ENCODE assay signal across 22 cellular contexts in the genomic region with DNA sequence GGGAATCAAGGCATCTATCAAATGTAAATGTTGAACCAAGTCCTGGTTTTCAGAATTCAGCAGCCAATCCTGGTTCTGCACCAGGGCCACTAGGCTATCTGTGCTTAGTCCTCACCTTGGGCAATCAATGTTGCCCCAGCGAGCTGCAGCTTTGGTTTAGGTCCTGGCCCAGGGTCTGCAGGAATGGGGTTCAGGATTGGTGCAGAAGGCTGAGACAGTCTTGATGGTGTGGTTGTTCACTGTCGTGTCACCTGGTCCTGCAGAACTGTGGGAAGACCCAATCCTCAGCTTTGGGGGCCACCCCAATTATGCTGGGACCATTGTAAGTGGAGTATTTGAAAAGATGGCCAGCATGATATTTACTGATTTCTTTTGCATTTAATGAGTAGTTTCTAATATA. TPM values are rescaled to one million over a fixed set of nuclear protein-coding genes. Genes with fewer than 3 reads are reported as not detected.
DNase-seq lines count a peak whose midpoint lies in the region; ATAC-seq, FAIRE-seq and TF ChIP-seq lines count a peak whose summit lies in the region.
"Had no signal": no experiment of that assay in that cellular context is flagged by ENCODE, and none has a peak within 500 bp of the region (broad histone marks: within the 10 kb centered on the region; RNA-seq: fewer than 3 reads in every experiment).

No MANE protein-coding gene starts in this region.

- no peak overlapping the region for H3K9ac ChIP-seq in GM12878 (ENCODE audit: control insufficient read depth, insufficient read depth, low read length)

- no peak for ATAC-seq in natural killer cell
- no peak for ATAC-seq in natural killer cell treated with Interleukin-12 subunit alpha and Interleukin-12 subunit beta and Interleukin-15 and Interleukin-18, amount 100 ng/mL, for 72 hours
- ATAC-seq in GM12878, result no peak; the same call in 2 of the 3 replicates
- no peak for ATAC-seq in stimulated activated memory B cell treated with anti-CD40 and anti-IgM and Interleukin-4, amounts not matched to agents 10 μg/mL and 1 μg/mL and 100 μg/mL, for 72 hours

- H4K20me1 ChIP-seq in GM12878 (ENCODE audit: control insufficient read depth, insufficient read depth), result no peaks in the 10 kb centered on the region; the same call in 1 of the 2 replicates

- no peak overlapping the region for H3K4me2 ChIP-seq in GM12878 (ENCODE audit: control insufficient read depth, insufficient read depth)
- H3K4me2 ChIP-seq: PC-9 had no signal

- intact Hi-C loops in natural killer cell (cut with micrococcal nuclease) (no loop called here), GM12878 (cut with micrococcal nuclease; ENCODE audit: unreplicated experiment) (loop anchor here (10.0 kb wide), 1 partner anchor 1537 kb away; the partner anchor contains the start of genes MON1B and SYCE1L)

- RAD21 ChIA-PET in GM12878 (lab: Charles Lee; ENCODE audit: unreplicated experiment), result no interaction called here

- DNase-seq in natural killer cell (no peak), GM12878 (ENCODE audit: low read depth, low spot score) (no peak), tibial nerve (ENCODE audit: low spot score in 2 of 2) (no peak)
- no peak for DNase-seq in natural killer cell treated with Interleukin-12 subunit alpha and Interleukin-12 subunit beta and Interleukin-15 and Interleukin-18, amount 100 ng/mL, for 72 hours (ENCODE audit: low spot score)
- DNase-seq: Calu3; CD4-positive, alpha-beta memory T cell; IMR-90; NCI-H1105; NCI-H146; NCI-H2029; NCI-H2227 treated with DMSO at 0.1 percent for 48 hours; NCI-H510A; PC-9; SHP77 treated with DMSO at 0.1 percent for 48 hours had no signal

- 92% methylated on average over 2 of the region's 2 CpGs for WGBS in GM12878 (ENCODE audit: insufficient coverage, insufficient replicate concordance, low lambda C conversion rate, missing lambda C conversion rate)
- WGBS in tibial nerve, 2 donors, result 84 to 88% methylated on average over 2 of the region's 2 CpGs

- H3K4me3 Mint-ChIP-seq in natural killer cell, result no peak overlapping the region
- H3K4me3 Mint-ChIP-seq in natural killer cell treated with Interleukin-12 subunit alpha and Interleukin-12 subunit beta and Interleukin-15 and Interleukin-18, amount 100 ng/mL, for 72 hours, result no peak overlapping the region
- H3K4me3 Mint-ChIP-seq in stimulated activated memory B cell treated with anti-CD40 and anti-IgM and Interleukin-4, amounts not matched to agents 10 μg/mL and 1 μg/mL and 100 μg/mL, for 72 hours, result no peak overlapping the region
- H3K4me3 Mint-ChIP-seq: CD4-positive, alpha-beta memory T cell had no signal

- H3K4me1 ChIP-seq in GM12878 (ENCODE audit: control insufficient read depth, insufficient read depth, low read length), result no peaks in the 10 kb centered on the region
- H3K4me1 ChIP-seq in tibial nerve, result peaks cover 0 to 23% (median 5%) of the 10 kb centered on the region in 4 donors

- CTCF ChIA-PET in GM12878 (lab: Yijun Ruan, JAX), result interaction anchor here (1.2 kb wide), 1 partner anchor 186 kb away, joined by 3 read pairs; no protein-coding TSS in a partner anchor

- POLR2A ChIA-PET in GM12878 (lab: Charles Lee), result no interaction called here

- TF ChIP-seq CTCF in natural killer cell (IDR thresholded peaks at IDR 0.05) (no peak), GM12878 (IDR thresholded peaks at IDR 0.05 in 2 of 3, conservative IDR thresholded peaks at IDR 0.05 in 1 of 3; ENCODE audit: control insufficient read depth in 2 of 3, extremely low read depth in 1 of 3, insufficient read depth in 1 of 3, low read depth in 3 of 3, low read length in 3 of 3) (no peak), tibial nerve (IDR thresholded peaks at IDR 0.05) (no peak)

- H3K27ac Mint-ChIP-seq in natural killer cell, result peak overlapping the region; percentile 23 to 58
- H3K27ac Mint-ChIP-seq in natural killer cell treated with Interleukin-12 subunit alpha and Interleukin-12 subunit beta and Interleukin-15 and Interleukin-18, amount 100 ng/mL, for 72 hours, result no peak overlapping the region
- no peak overlapping the region for H3K27ac Mint-ChIP-seq in stimulated activated memory B cell treated with anti-CD40 and anti-IgM and Interleukin-4, amounts not matched to agents 10 μg/mL and 1 μg/mL and 100 μg/mL, for 72 hours

- peak; percentile 63 for TF ChIP-seq POLR2A in GM12878 (IDR thresholded peaks at IDR 0.05; ENCODE audit: low read depth, low read length)
- no peak for TF ChIP-seq POLR2A in tibial nerve (IDR thresholded peaks at IDR 0.05)

- no peak overlapping the region for H2AFZ ChIP-seq in GM12878 (ENCODE audit: control insufficient read depth, low read depth, low read length)
- H2AFZ ChIP-seq: PC-9 had no signal

- H3K36me3 ChIP-seq in GM12878 (ENCODE audit: control insufficient read depth in 2 of 2, insufficient read depth in 2 of 2, low read length in 1 of 2) (peaks cover 8 to 21% of the 10 kb centered on the region in 2 experiments; a peak in 3 of 4 replicates), tibial nerve (peaks cover 0 to 80% (median 18%) of the 10 kb centered on the region in 3 donors)

- H3K4me3 ChIP-seq in GM12878 (no peak overlapping the region), tibial nerve (no peak overlapping the region)
- H3K4me3 ChIP-seq: PC-9, SK-N-MC had no signal

- SMC1A ChIA-PET in GM12878 (lab: Charles Lee; ENCODE audit: uncharacterized antibody, unreplicated experiment), result interaction anchor here (0.6 to 1.6 kb wide), 2 partner anchors 9 to 16 kb away, joined by 4 to 7 read pairs; no protein-coding TSS in a partner anchor

- no peaks in the 10 kb centered on the region for H3K9me3 ChIP-seq in GM12878 (replicated peaks; ENCODE audit: control insufficient read depth, insufficient read depth, low read length)
- H3K9me3 ChIP-seq in tibial nerve, result no peaks in the 10 kb centered on the region

- BruUV-seq in GM12878 (replicated peaks; lab: Mats Ljungman, UMichigan), result no TSS peak

- peaks cover 18% of the 10 kb centered on the region for H3K36me3 Mint-ChIP-seq in natural killer cell
- H3K36me3 Mint-ChIP-seq in natural killer cell treated with Interleukin-12 subunit alpha and Interleukin-12 subunit beta and Interleukin-15 and Interleukin-18, amount 100 ng/mL, for 72 hours, result peaks cover 26% of the 10 kb centered on the region
- H3K36me3 Mint-ChIP-seq in stimulated activated memory B cell treated with anti-CD40 and anti-IgM and Interleukin-4, amounts not matched to agents 10 μg/mL and 1 μg/mL and 100 μg/mL, for 72 hours, result peaks cover 47% of the 10 kb centered on the region

- TF ChIP-seq EP300 in GM12878 (IDR thresholded peaks at IDR 0.05; ENCODE audit: borderline replicate concordance in 1 of 2, control insufficient read depth in 1 of 2, low read depth in 2 of 2, low read length in 2 of 2) (no peak), tibial nerve (IDR thresholded peaks at IDR 0.05) (no peak)

- no peaks in the 10 kb centered on the region for H3K27me3 ChIP-seq in GM12878 (replicated peaks in 1 of 2; ENCODE audit: control insufficient read depth in 2 of 2, insufficient read depth in 2 of 2, low read length in 1 of 2)
- H3K27me3 ChIP-seq in tibial nerve, result no peaks in the 10 kb centered on the region

- H3K9me3 Mint-ChIP-seq in natural killer cell, result no peaks in the 10 kb centered on the region
- H3K9me3 Mint-ChIP-seq in natural killer cell treated with Interleukin-12 subunit alpha and Interleukin-12 subunit beta and Interleukin-15 and Interleukin-18, amount 100 ng/mL, for 72 hours, result no peaks in the 10 kb centered on the region
- no peaks in the 10 kb centered on the region for H3K9me3 Mint-ChIP-seq in stimulated activated memory B cell treated with anti-CD40 and anti-IgM and Interleukin-4, amounts not matched to agents 10 μg/mL and 1 μg/mL and 100 μg/mL, for 72 hours
- H3K9me3 Mint-ChIP-seq: CD4-positive, alpha-beta memory T cell had no signal

- H3K27me3 Mint-ChIP-seq in natural killer cell (ENCODE audit: low read depth in 2 of 2), result no peaks in the 10 kb centered on the region
- H3K27me3 Mint-ChIP-seq in natural killer cell treated with Interleukin-12 subunit alpha and Interleukin-12 subunit beta and Interleukin-15 and Interleukin-18, amount 100 ng/mL, for 72 hours, result no peaks in the 10 kb centered on the region
- H3K27me3 Mint-ChIP-seq in stimulated activated memory B cell treated with anti-CD40 and anti-IgM and Interleukin-4, amounts not matched to agents 10 μg/mL and 1 μg/mL and 100 μg/mL, for 72 hours, result no peaks in the 10 kb centered on the region
- H3K27me3 Mint-ChIP-seq: CD4-positive, alpha-beta memory T cell had no signal

- in situ Hi-C loops in GM12878 (cut with MboI), result no loop called here

- TF ChIP-seq RAD21 in GM12878 (IDR thresholded peaks at IDR 0.05; ENCODE audit: insufficient read depth, low read depth, low read length), result no peak

- peaks cover 31 to 38% of the 10 kb centered on the region in 2 donors for H3K4me1 Mint-ChIP-seq in natural killer cell
- H3K4me1 Mint-ChIP-seq in natural killer cell treated with Interleukin-12 subunit alpha and Interleukin-12 subunit beta and Interleukin-15 and Interleukin-18, amount 100 ng/mL, for 72 hours (ENCODE audit: low read depth in 2 of 2), result peaks cover 21% of the 10 kb centered on the region in 2 donors
- peaks cover 21% of the 10 kb centered on the region for H3K4me1 Mint-ChIP-seq in stimulated activated memory B cell treated with anti-CD40 and anti-IgM and Interleukin-4, amounts not matched to agents 10 μg/mL and 1 μg/mL and 100 μg/mL, for 72 hours

- peaks cover 11% of the 10 kb centered on the region for H3K79me2 ChIP-seq in GM12878 (ENCODE audit: control insufficient read depth, insufficient read depth, low read length)

- FAIRE-seq in GM12878 (lab: Jason Lieb, UNC), result no peak
- FAIRE-seq: G401.6, HTR-8/SVneo had no signal

- H3K27ac ChIP-seq in GM12878 (ENCODE audit: control insufficient read depth, insufficient read depth), result no peak overlapping the region
- H3K27ac ChIP-seq in tibial nerve, result no peak overlapping the region
- H3K27ac ChIP-seq: PC-9, RWPE1, SK-N-MC had no signal

RNA-seq across cellular contexts. Expression of gene TERF2IP, which starts 10.6 kb away (rescaled TPM):
- total RNA-seq in natural killer cell (100 to 1,000 TPM; 104 to 125 (median 116) TPM), GM12878 (2014; rRNA removed) (50.2 and 57.8 TPM in 2 replicates), GM12878 (2014; rRNA removed; fragmentation: Illumina TruSeq; extraction: Trizol) (60.1 and 62.4 TPM in 2 replicates), GM12878 (2021) (56.5 and 57.4 TPM in 2 replicates), tibial nerve (100 to 1,000 TPM in 3 of 4 donors, 10 to 100 TPM in 1; 87.0 to 127 (median 120) TPM)
- 100 to 1,000 TPM in 1 of 2 donors, 10 to 100 TPM in 1; 77.9 to 116 TPM for total RNA-seq in natural killer cell treated with Interleukin-12 subunit alpha and Interleukin-12 subunit beta and Interleukin-15 and Interleukin-18, amount 100 ng/mL, for 72 hours
- 35.3 and 37.9 TPM in 2 replicates for total RNA-seq in GM12878 (2013; cell fraction: nucleolus; rRNA removed)
- 41.6 TPM for polyA plus RNA-seq in GM12878 (2011; ENCODE audit: low read depth)
- polyA plus RNA-seq in GM12878 (2011; rRNA removed) (50.5 and 73.9 TPM in 2 replicates), GM12878 (2014; fragmentation: Illumina TruSeq; extraction: Trizol) (77.9 and 103 TPM in 2 replicates), GM12878 (2014; fragmentation: Nextera tagmentation; extraction: Ambion mirVana) (10 to 100 TPM; 19.6 to 40.6 TPM), GM12878 (2014; rRNA removed) (51.8 and 52.3 TPM in 2 replicates), GM12878 (2016; fragmentation: Nextera tagmentation; extraction: Ambion mirVana) (10 to 100 TPM; 86.4 to 93.1 TPM)
- polyA plus RNA-seq in GM12878 (2011; cell fraction: cytosol; rRNA removed), result 30.7 and 33.4 TPM in 2 replicates
- polyA plus RNA-seq in GM12878 (2011; cell fraction: nucleus; rRNA removed), result 29.1 and 39.8 TPM in 2 replicates
- 65.6 and 72.2 TPM in 2 replicates for polyA plus RNA-seq in GM12878 (2012)
- 9.9 and 12.1 TPM in 2 replicates for polyA minus RNA-seq in GM12878 (2011; rRNA and poly(A)+ RNA removed)
- polyA minus RNA-seq in GM12878 (2011; cell fraction: cytosol; rRNA and poly(A)+ RNA removed), result 13.0 and 13.1 TPM in 2 replicates
- 14.3 and 21.2 TPM in 2 replicates for polyA minus RNA-seq in GM12878 (2011; cell fraction: nucleus; rRNA and poly(A)+ RNA removed)

RNA-seq across cellular contexts. Expression of gene KARS1, which starts 10.7 kb away (rescaled TPM):
- total RNA-seq in natural killer cell (100 to 1,000 TPM; 102 to 123 (median 114) TPM), GM12878 (2014; rRNA removed) (216 and 234 TPM in 2 replicates), GM12878 (2014; rRNA removed; fragmentation: Illumina TruSeq; extraction: Trizol) (235 and 238 TPM in 2 replicates), GM12878 (2021) (194 and 195 TPM in 2 replicates), tibial nerve (100 to 1,000 TPM in 1 of 4 donors, 10 to 100 TPM in 3; 75.5 to 104 (median 93.5) TPM)
- 100 to 1,000 TPM; 198 to 239 TPM for total RNA-seq in natural killer cell treated with Interleukin-12 subunit alpha and Interleukin-12 subunit beta and Interleukin-15 and Interleukin-18, amount 100 ng/mL, for 72 hours
- 78.7 and 85.6 TPM in 2 replicates for total RNA-seq in GM12878 (2013; cell fraction: nucleolus; rRNA removed)
- 105 TPM for polyA plus RNA-seq in GM12878 (2011; ENCODE audit: low read depth)
- polyA plus RNA-seq in GM12878 (2011; rRNA removed) (187 and 198 TPM in 2 replicates), GM12878 (2014; fragmentation: Illumina TruSeq; extraction: Trizol) (280 and 301 TPM in 2 replicates), GM12878 (2014; fragmentation: Nextera tagmentation; extraction: Ambion mirVana) (100 to 1,000 TPM; 187 to 207 TPM), GM12878 (2014; rRNA removed) (184 and 201 TPM in 2 replicates), GM12878 (2016; fragmentation: Nextera tagmentation; extraction: Ambion mirVana) (100 to 1,000 TPM; 304 to 312 TPM)
- polyA plus RNA-seq in GM12878 (2011; cell fraction: cytosol; rRNA removed), result 131 and 137 TPM in 2 replicates
- 87.4 and 93.4 TPM in 2 replicates for polyA plus RNA-seq in GM12878 (2011; cell fraction: nucleus; rRNA removed)
- polyA plus RNA-seq in GM12878 (2012), result 130 and 131 TPM in 2 replicates
- polyA minus RNA-seq in GM12878 (2011; rRNA and poly(A)+ RNA removed), result 131 and 168 TPM in 2 replicates
- 35.9 and 55.2 TPM in 2 replicates for polyA minus RNA-seq in GM12878 (2011; cell fraction: cytosol; rRNA and poly(A)+ RNA removed)
- polyA minus RNA-seq in GM12878 (2011; cell fraction: nucleus; rRNA and poly(A)+ RNA removed), result 35.3 and 61.6 TPM in 2 replicates

RNA-seq across cellular contexts. Expression of gene CPHXL2, which starts 18.6 kb away (rescaled TPM):
- total RNA-seq in natural killer cell (not detected), GM12878 (2014; rRNA removed) (not detected in 2 replicates), GM12878 (2014; rRNA removed; fragmentation: Illumina TruSeq; extraction: Trizol) (not detected in 2 replicates), GM12878 (2021) (not detected in 2 replicates), tibial nerve (not detected)
- total RNA-seq in natural killer cell treated with Interleukin-12 subunit alpha and Interleukin-12 subunit beta and Interleukin-15 and Interleukin-18, amount 100 ng/mL, for 72 hours, result not detected
- total RNA-seq in GM12878 (2013; cell fraction: nucleolus; rRNA removed), result not detected in 2 replicates
- not detected for polyA plus RNA-seq in GM12878 (2011; ENCODE audit: low read depth)
- polyA plus RNA-seq in GM12878 (2011; rRNA removed) (not detected in 2 replicates), GM12878 (2014; fragmentation: Illumina TruSeq; extraction: Trizol) (not detected in 2 replicates), GM12878 (2014; fragmentation: Nextera tagmentation; extraction: Ambion mirVana) (not detected), GM12878 (2014; rRNA removed) (not detected in 2 replicates), GM12878 (2016; fragmentation: Nextera tagmentation; extraction: Ambion mirVana) (not detected)
- polyA plus RNA-seq in GM12878 (2011; cell fraction: cytosol; rRNA removed), result not detected in 2 replicates
- polyA plus RNA-seq in GM12878 (2011; cell fraction: nucleus; rRNA removed), result not detected in 2 replicates
- 0.08 TPM in 1 of 2 replicates, not detected in the other for polyA plus RNA-seq in GM12878 (2012)
- not detected in 2 replicates for polyA minus RNA-seq in GM12878 (2011; rRNA and poly(A)+ RNA removed)
- polyA minus RNA-seq in GM12878 (2011; cell fraction: cytosol; rRNA and poly(A)+ RNA removed), result not detected in 2 replicates
- polyA minus RNA-seq in GM12878 (2011; cell fraction: nucleus; rRNA and poly(A)+ RNA removed), result not detected in 2 replicates
- total RNA-seq: Calu3; CD4-positive, alpha-beta memory T cell; Daoy; H4; IMR-90; PC-9 had no signal
- polyA plus RNA-seq: BJ; CD4-positive, alpha-beta memory T cell; IMR-90 had no signal

RNA-seq across cellular contexts. Expression of gene ADAT1, which starts 35.1 kb away (rescaled TPM):
- 10 to 100 TPM; 63.5 to 65.2 (median 64.8) TPM for total RNA-seq in natural killer cell
- total RNA-seq in natural killer cell treated with Interleukin-12 subunit alpha and Interleukin-12 subunit beta and Interleukin-15 and Interleukin-18, amount 100 ng/mL, for 72 hours, result 10 to 100 TPM; 41.3 to 64.2 TPM
- total RNA-seq in GM12878 (2013; cell fraction: nucleolus; rRNA removed), result 83.5 and 88.1 TPM in 2 replicates
- total RNA-seq in GM12878 (2014; rRNA removed), result 61.7 and 72.9 TPM in 2 replicates
- total RNA-seq in GM12878 (2014; rRNA removed; fragmentation: Illumina TruSeq; extraction: Trizol), result 66.3 and 70.3 TPM in 2 replicates
- 70.0 and 72.3 TPM in 2 replicates for total RNA-seq in GM12878 (2021)
- polyA plus RNA-seq in GM12878 (2011; ENCODE audit: low read depth), result 17.9 TPM
- polyA plus RNA-seq in GM12878 (2011; rRNA removed), result 28.2 and 34.8 TPM in 2 replicates
- 46.9 and 48.7 TPM in 2 replicates for polyA plus RNA-seq in GM12878 (2011; cell fraction: cytosol; rRNA removed)
- 20.0 and 33.1 TPM in 2 replicates for polyA plus RNA-seq in GM12878 (2011; cell fraction: nucleus; rRNA removed)
- polyA plus RNA-seq in GM12878 (2012), result 29.3 and 30.7 TPM in 2 replicates
- polyA plus RNA-seq in GM12878 (2014; fragmentation: Illumina TruSeq; extraction: Trizol), result 77.4 and 86.7 TPM in 2 replicates
- polyA plus RNA-seq in GM12878 (2014; fragmentation: Nextera tagmentation; extraction: Ambion mirVana), result 10 to 100 TPM; 26.2 to 29.5 TPM
- 39.5 and 49.9 TPM in 2 replicates for polyA plus RNA-seq in GM12878 (2014; rRNA removed)
- polyA plus RNA-seq in GM12878 (2016; fragmentation: Nextera tagmentation; extraction: Ambion mirVana), result 10 to 100 TPM; 43.9 to 65.2 TPM
- polyA minus RNA-seq in GM12878 (2011; rRNA and poly(A)+ RNA removed), result 67.9 and 68.8 TPM in 2 replicates
- 16.3 and 19.5 TPM in 2 replicates for polyA minus RNA-seq in GM12878 (2011; cell fraction: cytosol; rRNA and poly(A)+ RNA removed)
- polyA minus RNA-seq in GM12878 (2011; cell fraction: nucleus; rRNA and poly(A)+ RNA removed), result 26.2 and 42.5 TPM in 2 replicates
- 10 to 100 TPM; 31.4 to 75.9 (median 50.7) TPM for total RNA-seq in tibial nerve

RNA-seq across cellular contexts. Expression of gene DUXB, which starts 43.1 kb away (rescaled TPM):
- total RNA-seq in natural killer cell (not detected), GM12878 (2014; rRNA removed) (not detected in 2 replicates), GM12878 (2014; rRNA removed; fragmentation: Illumina TruSeq; extraction: Trizol) (not detected in 2 replicates), GM12878 (2021) (not detected in 2 replicates), tibial nerve (not detected)
- total RNA-seq in natural killer cell treated with Interleukin-12 subunit alpha and Interleukin-12 subunit beta and Interleukin-15 and Interleukin-18, amount 100 ng/mL, for 72 hours, result not detected
- not detected in 2 replicates for total RNA-seq in GM12878 (2013; cell fraction: nucleolus; rRNA removed)
- polyA plus RNA-seq in GM12878 (2011; ENCODE audit: low read depth), result not detected
- polyA plus RNA-seq in GM12878 (2011; rRNA removed) (0.05 TPM in 1 of 2 replicates, not detected in the other), GM12878 (2014; fragmentation: Illumina TruSeq; extraction: Trizol) (not detected in 2 replicates), GM12878 (2014; fragmentation: Nextera tagmentation; extraction: Ambion mirVana) (not detected), GM12878 (2014; rRNA removed) (not detected in 2 replicates), GM12878 (2016; fragmentation: Nextera tagmentation; extraction: Ambion mirVana) (not detected)
- not detected in 2 replicates for polyA plus RNA-seq in GM12878 (2011; cell fraction: cytosol; rRNA removed)
- polyA plus RNA-seq in GM12878 (2011; cell fraction: nucleus; rRNA removed), result not detected in 2 replicates
- not detected in 2 replicates for polyA plus RNA-seq in GM12878 (2012)
- not detected in 2 replicates for polyA minus RNA-seq in GM12878 (2011; rRNA and poly(A)+ RNA removed)
- not detected in 2 replicates for polyA minus RNA-seq in GM12878 (2011; cell fraction: cytosol; rRNA and poly(A)+ RNA removed)
- not detected in 2 replicates for polyA minus RNA-seq in GM12878 (2011; cell fraction: nucleus; rRNA and poly(A)+ RNA removed)
- total RNA-seq: Calu3; CD4-positive, alpha-beta memory T cell; Daoy; H4; IMR-90; PC-9 had no signal
- polyA plus RNA-seq: BJ; CD4-positive, alpha-beta memory T cell; IMR-90 had no signal

Comparison
In these comparisons a context has a peak if more than half of its experiments do, and no peak if none do; other contexts are left out.
1. H3K27ac Mint-ChIP-seq: peak in natural killer cell (2 of 2); none in natural killer cell treated with Interleukin-12 subunit alpha and Interleukin-12 subunit beta and Interleukin-15 and Interleukin-18, amount 100 ng/mL, for 72 hours (0 of 2) and stimulated activated memory B cell treated with anti-CD40 and anti-IgM and Interleukin-4, amounts not matched to agents 10 μg/mL and 1 μg/mL and 100 μg/mL, for 72 hours (single experiment).